In the genomic region with DNA sequence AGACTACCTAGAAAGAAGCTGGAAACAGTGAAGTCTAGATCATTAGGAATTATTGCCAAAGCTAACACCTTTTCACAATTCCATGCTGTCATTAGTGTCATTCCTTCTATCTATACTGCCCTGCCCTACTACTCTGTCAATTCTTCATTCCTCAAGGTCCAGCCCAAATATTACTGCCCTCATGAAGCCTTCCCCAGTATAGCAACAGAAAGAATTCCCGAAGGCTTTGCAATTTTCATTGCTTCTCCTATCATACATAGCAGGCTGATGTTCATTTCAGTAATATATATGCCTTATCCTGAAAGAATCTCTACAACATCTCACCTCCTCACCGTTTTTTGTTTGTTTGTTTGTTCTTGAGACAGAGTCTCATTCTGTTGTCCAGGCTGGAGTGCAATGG, we compare ENCODE assay signal across 10 cellular contexts.
"Had no signal": no experiment of that assay in that cellular context is flagged by ENCODE, and none has a peak within 500 bp of the region (broad histone marks: within the 10 kb centered on the region; RNA-seq: fewer than 3 reads in every experiment).

No MANE protein-coding gene starts in this region.

- H3K36me3 ChIP-seq: HAP-1 had no signal

- H2AFZ ChIP-seq: GM23248 had no signal

- H3K9me3 ChIP-seq: HAP-1 had no signal

- ATAC-seq: HCT116, HepG2 had no signal

- H3K4me3 ChIP-seq: GM23248, HAP-1 had no signal

- H3K4me2 ChIP-seq: KMS-11 had no signal

- H3K27ac ChIP-seq: GM23248, HL-60, KMS-11 had no signal

- H3K9ac ChIP-seq: GM23248, KMS-11 had no signal

- DNase-seq: GM23248, GOT3, H7, HFFc6, KBM-7 had no signal
